In genomic region chr17:81222906-81223757, GRCh38 we compare ENCODE assay signal across 1 cellular context.
TF ChIP-seq lines count a peak whose summit lies in the region.

TSS of gene CEP131 (minus strand) at chr17:81222965. CDS start at chr17:81220056, 2,909 bp downstream.

TF ChIP-seq in HepG2, 621 proteins besides CTCF, POLR2A, EP300 and RAD21 (continued from another document and continues in another):
- TF ChIP-seq PRDM4 (CRISPR knock-in tag; IDR thresholded peaks at IDR 0.05; ENCODE audit: borderline replicate concordance) (no peak), KDM3A (CRISPR knock-in tag; IDR thresholded peaks at IDR 0.05; ENCODE audit: low read depth) (0 out of 2 replicates have a peak, but pooled peaks have one; percentile 13), ZNF24 (IDR thresholded peaks at IDR 0.05) (no peak), GLMP (CRISPR knock-in tag; IDR thresholded peaks at IDR 0.05; ENCODE audit: borderline replicate concordance) (no peak), KMT2B (CRISPR knock-in tag; IDR thresholded peaks at IDR 0.05) (peak; percentile 76), HINFP (CRISPR knock-in tag; IDR thresholded peaks at IDR 0.05; ENCODE audit: low read depth) (no peak; the same call in 1 of the 2 replicates), ZNF292 (CRISPR knock-in tag; IDR thresholded peaks at IDR 0.05; ENCODE audit: borderline replicate concordance, low read depth) (no peak), ZNF558 (CRISPR knock-in tag; IDR thresholded peaks at IDR 0.05; ENCODE audit: borderline replicate concordance) (no peak; the same call in 1 of the 2 replicates), ZFP62 (CRISPR knock-in tag; IDR thresholded peaks at IDR 0.05) (no peak), MXD4 (CRISPR knock-in tag; IDR thresholded peaks at IDR 0.05) (peak; percentile 85), ZBTB44 (CRISPR knock-in tag; IDR thresholded peaks at IDR 0.05) (no peak), BCL6 (CRISPR knock-in tag; IDR thresholded peaks at IDR 0.05) (0 out of 2 replicates have a peak, but pooled peaks have one; percentile 15), TFDP2 (CRISPR knock-in tag; IDR thresholded peaks at IDR 0.05) (peak; percentile 99), ZXDC (CRISPR knock-in tag; IDR thresholded peaks at IDR 0.05) (no peak), GABPA (IDR thresholded peaks at IDR 0.05; ENCODE audit: low read depth, low read length) (peak; percentile 59), GABPA (CRISPR knock-in tag; IDR thresholded peaks at IDR 0.05; ENCODE audit: low read depth) (peak; percentile 51), GATAD1 (CRISPR knock-in tag; IDR thresholded peaks at IDR 0.05) (0 out of 2 replicates have a peak, but pooled peaks have one; percentile 5), ZNF230 (CRISPR knock-in tag; IDR thresholded peaks at IDR 0.05) (peak; percentile 92; the same call in 1 of the 2 replicates), MYC (CRISPR knock-in tag; IDR thresholded peaks at IDR 0.05; ENCODE audit: borderline replicate concordance) (peak; percentile 95), ZNF20 (CRISPR knock-in tag; IDR thresholded peaks at IDR 0.05) (0 out of 2 replicates have a peak, but pooled peaks have one; percentile 57), GTF3A (CRISPR knock-in tag; conservative IDR thresholded peaks at IDR 0.05) (no peak), WIZ (CRISPR knock-in tag; IDR thresholded peaks at IDR 0.05) (no peak; the same call in 1 of the 2 replicates), ZNF639 (CRISPR knock-in tag; conservative IDR thresholded peaks at IDR 0.05) (no peak), ARID5B (CRISPR knock-in tag; IDR thresholded peaks at IDR 0.05) (peak; percentile 39; the same call in 1 of the 2 replicates), ZNF878 (CRISPR knock-in tag; IDR thresholded peaks at IDR 0.05) (no peak), ZNF441 (CRISPR knock-in tag; IDR thresholded peaks at IDR 0.05; ENCODE audit: borderline replicate concordance) (no peak; the same call in 1 of the 2 replicates), SMARCC2 (IDR thresholded peaks at IDR 0.05) (no peak), DNMT1 (CRISPR knock-in tag; IDR thresholded peaks at IDR 0.05) (no peak), PAX8 (CRISPR knock-in tag; IDR thresholded peaks at IDR 0.05; ENCODE audit: borderline replicate concordance) (no peak), SP5 (CRISPR knock-in tag; IDR thresholded peaks at IDR 0.05; ENCODE audit: borderline replicate concordance, low read depth) (peak; percentile 87), ZNF260 (CRISPR knock-in tag; IDR thresholded peaks at IDR 0.05; ENCODE audit: borderline replicate concordance, low read depth) (no peak), REXO4 (CRISPR knock-in tag; IDR thresholded peaks at IDR 0.05; ENCODE audit: borderline replicate concordance) (0 out of 2 replicates have a peak, but pooled peaks have one; percentile 37), ZGPAT (CRISPR knock-in tag; IDR thresholded peaks at IDR 0.05) (peak; percentile 91), FOXA1 (IDR thresholded peaks at IDR 0.05) (no peak), FOXA1 (CRISPR knock-in tag; IDR thresholded peaks at IDR 0.05) (peak; percentile 20; the same call in 1 of the 2 replicates), KAT2B (IDR thresholded peaks at IDR 0.05; ENCODE audit: borderline replicate concordance, low read depth, low read length) (no peak), IRX3 (CRISPR knock-in tag; IDR thresholded peaks at IDR 0.05; ENCODE audit: borderline replicate concordance, low read depth) (peak; percentile 93), ZNF235 (CRISPR knock-in tag; IDR thresholded peaks at IDR 0.05; ENCODE audit: borderline replicate concordance) (no peak), ZFP36L1 (CRISPR knock-in tag; IDR thresholded peaks at IDR 0.05) (no peak), RBM39 (IDR thresholded peaks at IDR 0.05; ENCODE audit: low read depth, low read length, poor library complexity, severe bottlenecking) (peak; percentile 80), MTERF4 (CRISPR knock-in tag; IDR thresholded peaks at IDR 0.05) (no peak; the same call in 1 of the 2 replicates), THAP7 (CRISPR knock-in tag; IDR thresholded peaks at IDR 0.05) (no peak)
